Comparison of ENCODE assay signal across 8 cellular contexts in the genomic region with DNA sequence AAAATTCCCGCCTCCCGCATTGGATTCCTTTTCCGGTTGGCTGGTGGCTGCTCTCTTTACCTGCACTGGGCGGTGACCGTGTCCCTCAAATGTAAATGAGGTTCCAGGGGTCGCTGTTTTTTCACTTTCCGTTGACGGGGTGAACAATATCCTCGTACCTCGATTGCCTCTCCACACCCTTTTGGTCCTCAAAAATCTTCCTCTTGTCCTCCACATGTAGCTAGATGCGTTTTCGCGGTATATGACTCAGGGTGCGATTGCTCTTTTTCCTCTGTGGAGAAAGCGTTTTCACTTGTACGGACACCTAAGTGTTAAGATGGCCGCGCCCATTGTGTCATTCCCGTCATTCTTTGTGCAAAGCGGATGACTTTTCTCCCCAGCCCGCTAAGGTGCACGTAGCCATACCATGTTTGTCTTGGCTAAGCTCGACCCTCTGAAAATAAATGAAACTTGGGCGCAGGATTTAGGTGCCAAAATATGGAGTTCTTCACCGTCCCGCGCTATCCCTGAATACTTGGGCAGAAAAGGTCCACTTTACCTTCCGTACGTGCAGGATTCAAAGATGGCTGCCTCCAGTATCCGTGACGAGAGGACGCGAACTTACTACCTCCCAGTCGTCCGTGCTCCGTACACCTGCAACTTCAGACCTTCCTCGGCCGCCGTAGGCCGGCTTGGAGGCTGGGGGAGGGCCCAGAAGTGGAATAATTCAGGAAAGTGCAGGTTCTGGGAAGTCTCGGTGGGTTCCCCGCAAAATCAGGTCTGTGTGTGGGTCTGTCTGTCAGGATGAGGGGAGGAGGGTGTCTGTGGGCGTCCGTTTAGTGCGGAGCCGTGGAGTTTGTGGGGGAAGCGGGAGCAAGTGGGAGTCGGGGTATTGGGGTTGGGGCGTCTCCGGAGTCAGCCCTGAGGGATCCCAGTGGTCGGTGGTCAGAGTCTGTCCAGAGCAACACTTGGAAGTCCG. TPM values are rescaled to one million over a fixed set of nuclear protein-coding genes. Genes with fewer than 3 reads are reported as not detected.
DNase-seq lines count a peak whose midpoint lies in the region; ATAC-seq, FAIRE-seq and TF ChIP-seq lines count a peak whose summit lies in the region.

A gene (plus strand): TSS at position 689 of the 958 bp plus-strand sequence. CDS start 8,749 bp downstream, outside the sequence.

- no peaks in the 10 kb centered on the region for H4K20me1 ChIP-seq in DOHH2 (ENCODE audit: control insufficient read depth, insufficient read depth, low read depth, low read length)
- H4K20me1 ChIP-seq in GM23338 (replicated peaks; ENCODE audit: insufficient read depth), result no peaks in the 10 kb centered on the region; the same call in 1 of the 2 replicates

- DNase-seq in GM23338 (ENCODE audit: low spot score), result peak; percentile 99
- peak; percentile 90 for DNase-seq in M059J (ENCODE audit: low read depth)
- peak; percentile 82 for DNase-seq in SHP77 treated with DMSO at 0.1 percent for 48 hours (lab: John Stamatoyannopoulos, UW)
- peak; percentile 84 for DNase-seq in activated naive CD4-positive, alpha-beta T cell treated with Interleukin-2 at 50 U/mL for 16 hours
- peak; percentile 60 to 80 for DNase-seq in frontal cortex (ENCODE audit: low spot score in 2 of 2)
- DNase-seq in stromal cell of bone marrow (ENCODE audit: low read depth), result peak; percentile 85

- peak; percentile 26 for TF ChIP-seq CTCF in DOHH2 (IDR thresholded peaks at IDR 0.05; ENCODE audit: low read depth, low read length, poor library complexity, severe bottlenecking)
- peak; percentile 24 to 44; a peak in 3 of 4 replicates for TF ChIP-seq CTCF in GM23338 (conservative IDR thresholded peaks at IDR 0.05; ENCODE audit: low read depth in 2 of 2)

- peaks cover 5% of the 10 kb centered on the region for H3K36me3 ChIP-seq in DOHH2 (ENCODE audit: control insufficient read depth, low read length)
- H3K36me3 ChIP-seq in GM23338 (ENCODE audit: insufficient read depth), result peaks cover 34% of the 10 kb centered on the region
- peaks cover 23% of the 10 kb centered on the region for H3K36me3 ChIP-seq in neuron (ENCODE audit: insufficient read depth, low read length)

- no peak for FAIRE-seq in frontal cortex (lab: Jason Lieb, UNC)

- H3K27me3 Mint-ChIP-seq in GM23338 (ENCODE audit: insufficient read depth, low read depth, poor library complexity), result peaks cover 9% of the 10 kb centered on the region

- H3K4me3 ChIP-seq in DOHH2 (ENCODE audit: low read length) (peak within 1 kb of the TSS; percentile 91), GM23338 (peak within 1 kb of the TSS; percentile 74), neuron (ENCODE audit: low read length) (peak within 1 kb of the TSS; percentile 75)

- H3K4me1 ChIP-seq in DOHH2 (ENCODE audit: control insufficient read depth, low read length) (peaks cover 6% of the 10 kb centered on the region), GM23338 (ENCODE audit: insufficient read depth) (0 out of 2 replicates have a peak, but pooled peaks cover 10% of the 10 kb centered on the region), neuron (ENCODE audit: insufficient read depth, low read length) (peaks cover 4% of the 10 kb centered on the region)

- H3K27ac ChIP-seq in DOHH2 (ENCODE audit: low read depth, low read length), result peak within 1 kb of the TSS; percentile 49
- peak within 1 kb of the TSS; percentile 95 for H3K27ac ChIP-seq in GM23338 (ENCODE audit: low read depth)

- H3K9me3 Mint-ChIP-seq in GM23338, result peaks cover 76% of the 10 kb centered on the region

- H3F3A ChIP-seq in DOHH2 (ENCODE audit: control insufficient read depth, insufficient read depth), result no peaks in the 10 kb centered on the region
- H3F3A ChIP-seq in GM23338 (replicated peaks; ENCODE audit: low read depth), result no peaks in the 10 kb centered on the region

- peak within 1 kb of the TSS; percentile 99 for H3K27ac Mint-ChIP-seq in GM23338

- peaks cover 10% of the 10 kb centered on the region for H3K4me1 Mint-ChIP-seq in GM23338

- H3K4me2 ChIP-seq in DOHH2 (ENCODE audit: low read length) (peak within 1 kb of the TSS; percentile 90), GM23338 (peak within 1 kb of the TSS; percentile 77)

- H3K4me3 Mint-ChIP-seq in GM23338, result peak within 1 kb of the TSS; percentile 96

- H3K36me3 Mint-ChIP-seq in GM23338 (ENCODE audit: low read depth), result peaks cover 89% of the 10 kb centered on the region

- H3K9me2 ChIP-seq in DOHH2 (replicated peaks; ENCODE audit: control insufficient read depth, low read length) (no peaks in the 10 kb centered on the region), GM23338 (ENCODE audit: insufficient read depth) (peaks cover 6% of the 10 kb centered on the region; the same call in 1 of the 2 replicates)

- no peaks in the 10 kb centered on the region for H3K27me3 ChIP-seq in DOHH2 (ENCODE audit: control insufficient read depth, low read length)
- H3K27me3 ChIP-seq in GM23338 (ENCODE audit: insufficient read depth), result no peaks in the 10 kb centered on the region
- no peaks in the 10 kb centered on the region for H3K27me3 ChIP-seq in neuron (ENCODE audit: insufficient read depth, low read length)

- peak within 1 kb of the TSS; percentile 95 for H2AFZ ChIP-seq in GM23338
- H2AFZ ChIP-seq in neuron (ENCODE audit: low read depth, low read length), result peak within 1 kb of the TSS; percentile 84

- H3K79me2 ChIP-seq in DOHH2 (ENCODE audit: control insufficient read depth, low read length) (peaks cover 4% of the 10 kb centered on the region; the same call in 1 of the 2 replicates), GM23338 (replicated peaks; ENCODE audit: insufficient read depth) (peaks cover 47% of the 10 kb centered on the region)

- H3K9me3 ChIP-seq in DOHH2 (ENCODE audit: control insufficient read depth, insufficient read depth, low read length), result peaks cover 38% of the 10 kb centered on the region
- H3K9me3 ChIP-seq in neuron (ENCODE audit: low read length), result peaks cover 20% of the 10 kb centered on the region

- peak; percentile 95 for ATAC-seq in GM23338

TF ChIP-seq in GM23338, 12 proteins besides CTCF, POLR2A, EP300 and RAD21:
- TF ChIP-seq, protein P1, sequence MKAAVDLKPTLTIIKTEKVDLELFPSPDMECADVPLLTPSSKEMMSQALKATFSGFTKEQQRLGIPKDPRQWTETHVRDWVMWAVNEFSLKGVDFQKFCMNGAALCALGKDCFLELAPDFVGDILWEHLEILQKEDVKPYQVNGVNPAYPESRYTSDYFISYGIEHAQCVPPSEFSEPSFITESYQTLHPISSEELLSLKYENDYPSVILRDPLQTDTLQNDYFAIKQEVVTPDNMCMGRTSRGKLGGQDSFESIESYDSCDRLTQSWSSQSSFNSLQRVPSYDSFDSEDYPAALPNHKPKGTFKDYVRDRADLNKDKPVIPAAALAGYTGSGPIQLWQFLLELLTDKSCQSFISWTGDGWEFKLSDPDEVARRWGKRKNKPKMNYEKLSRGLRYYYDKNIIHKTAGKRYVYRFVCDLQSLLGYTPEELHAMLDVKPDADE (IDR thresholded peaks at IDR 0.05), result peak; percentile 75
- TF ChIP-seq CREB1 (CRISPR knock-in tag; IDR thresholded peaks at IDR 0.05; ENCODE audit: low read depth) (peak; percentile 72), STAT1 (IDR thresholded peaks at IDR 0.05; ENCODE audit: unreplicated experiment) (no peak), EZH2phosphoT487 (IDR thresholded peaks at IDR 0.05; ENCODE audit: unreplicated experiment) (no peak), ZNF114 (CRISPR knock-in tag; IDR thresholded peaks at IDR 0.05) (0 out of 2 replicates have a peak, but pooled peaks have one; percentile 72), POLR2AphosphoS5 (IDR thresholded peaks at IDR 0.05; ENCODE audit: low read depth) (peak; percentile 45)

RNA-seq across cellular contexts. Expression of the gene that starts here (rescaled TPM):
- total RNA-seq in GM23338 (2014; rRNA removed; shearing (Covaris generic)), result 11.6 and 18.1 TPM in 2 replicates
- polyA plus RNA-seq in GM23338 (2016; fragmentation: Nextera tagmentation; extraction: Ambion mirVana), result 6.0 and 13.8 TPM in 2 replicates
- 4.3 and 8.1 TPM in 2 replicates for total RNA-seq in M059J (2014; rRNA removed; shearing (Covaris generic))
- total RNA-seq in frontal cortex, result 10.6 TPM

Comparison
In these comparisons a context has a peak if more than half of its experiments do, and no peak if none do; other contexts are left out.
1. Peak in every context shown above with its lines: DNase-seq, ATAC-seq, H3K4me3 ChIP-seq and H3K27ac ChIP-seq.